ENCODE assay signal across 9 cellular contexts in genomic region chr5:9544056-9544455, GRCh38. TPM values are rescaled to one million over a fixed set of nuclear protein-coding genes. Genes with fewer than 3 reads are reported as not detected.
DNase-seq lines count a peak whose midpoint lies in the region; ATAC-seq and TF ChIP-seq lines count a peak whose summit lies in the region.
"Had no signal": no experiment of that assay in that cellular context is flagged by ENCODE, and none has a peak within 500 bp of the region (broad histone marks: within the 10 kb centered on the region; RNA-seq: fewer than 3 reads in every experiment).

No MANE protein-coding gene starts in this region.

- no peak for TF ChIP-seq CTCF in AG04450 (IDR thresholded peaks at IDR 0.05; ENCODE audit: low read depth, low read length)

- POLR2A ChIA-PET in AG04450 (lab: Yijun Ruan, JAX) = no interaction called here

- H3K36me3 ChIP-seq in mucosa of rectum (ENCODE audit: control insufficient read depth in 2 of 2, insufficient read depth in 2 of 2, low read length in 2 of 2) = peaks cover 3 to 5% of the 10 kb centered on the region in 2 donors

- H3K9me3 ChIP-seq in AG04450 (ENCODE audit: control insufficient read depth, insufficient read depth, low read length) (no peaks in the 10 kb centered on the region; the same call in 1 of the 2 replicates), mucosa of rectum (ENCODE audit: control insufficient read depth in 2 of 2, low read length in 2 of 2) (no peaks in the 10 kb centered on the region)

- DNase-seq in AG04450 (ENCODE audit: low read depth, low spot score) (no peak), NCI-H146 treated with DMSO at 0.1 percent for 48 hours (lab: John Stamatoyannopoulos, UW; ENCODE audit: unreplicated experiment) (no peak)
- DNase-seq in activated CD4-positive, CD25-positive, alpha-beta regulatory T cell treated with anti-CD3 and anti-CD28 coated beads, Interleukin-2, amount 50 U/mL, for 72 hours = no peak

- H3K9ac ChIP-seq in mucosa of rectum (ENCODE audit: low read depth in 1 of 2, low read length in 2 of 2) = peak overlapping the region; percentile 66 to 67

- H3K4me3 ChIP-seq in AG04450 (ENCODE audit: low read depth, low read length) (peak overlapping the region; percentile 82), mucosa of rectum (ENCODE audit: low read length in 2 of 2) (peak overlapping the region; percentile 81 to 87)

- no peak overlapping the region for H3K27ac ChIP-seq in AG04450 (ENCODE audit: low read depth, low read length)
- H3K27ac ChIP-seq in cingulate gyrus (ENCODE audit: low read depth, low read length) = peak overlapping the region; percentile 23
- H3K27ac ChIP-seq in mucosa of rectum (ENCODE audit: low read depth in 2 of 2, low read length in 2 of 2) = peak overlapping the region in 1 of 2 donors; percentile 4

- no peaks in the 10 kb centered on the region for H3K27me3 ChIP-seq in AG04450 (ENCODE audit: control insufficient read depth, insufficient read depth, low read length)
- no peaks in the 10 kb centered on the region for H3K27me3 ChIP-seq in mucosa of rectum (ENCODE audit: control insufficient read depth in 2 of 2, insufficient read depth in 2 of 2, low read length in 2 of 2)

- ATAC-seq in HG02759 (IDR thresholded peaks at IDR 0.05; ENCODE audit: unreplicated experiment) = peak; percentile 12
- ATAC-seq in GM21723 (IDR thresholded peaks at IDR 0.05; ENCODE audit: unreplicated experiment) = no peak
- no peak for ATAC-seq in HG03521 (IDR thresholded peaks at IDR 0.05; ENCODE audit: unreplicated experiment)
- ATAC-seq: activated naive CD8-positive, alpha-beta T cell treated with anti-CD3 and anti-CD28 coated beads, Interleukin-2, amount 50 U/mL, for 24 hours had no signal

- peaks cover 7 to 8% of the 10 kb centered on the region in 2 donors for H3K4me1 ChIP-seq in mucosa of rectum (ENCODE audit: control insufficient read depth in 2 of 2, insufficient read depth in 2 of 2, low read length in 2 of 2)

- CTCF ChIA-PET in AG04450 (lab: Charles Lee) = interaction anchor here (0.6 to 2.7 kb wide), 71 partner anchors 10 to 1657 kb away, joined by 3 to 19 read pairs (median 4); no protein-coding TSS in a partner anchor

RNA-seq across cellular contexts. Expression of gene SEMA5A, which starts 1.8 kb away (rescaled TPM):
- 28.0 and 31.8 TPM in 2 replicates for polyA plus RNA-seq in AG04450 (2011; rRNA removed)
- polyA minus RNA-seq in AG04450 (2011; rRNA and poly(A)+ RNA removed) = 165 and 221 TPM in 2 replicates
